Comparison of ENCODE assay signal across 9 cellular contexts in genomic region chrX:103685396-103685795, GRCh38. TPM values are rescaled to one million over a fixed set of nuclear protein-coding genes. Genes with fewer than 3 reads are reported as not detected.
DNase-seq lines count a peak whose midpoint lies in the region; ATAC-seq and TF ChIP-seq lines count a peak whose summit lies in the region.
"Had no signal": no experiment of that assay in that cellular context is flagged by ENCODE, and none has a peak within 500 bp of the region (broad histone marks: within the 10 kb centered on the region; RNA-seq: fewer than 3 reads in every experiment).

No MANE protein-coding gene starts in this region.

- H3K9me3 ChIP-seq in Panc1 (ENCODE audit: control insufficient read depth, insufficient read depth, low read depth, low read length) = no peaks in the 10 kb centered on the region
- H3K9me3 ChIP-seq in esophagus squamous epithelium = no peaks in the 10 kb centered on the region
- no peaks in the 10 kb centered on the region for H3K9me3 ChIP-seq in skeletal muscle tissue (ENCODE audit: control insufficient read depth in 3 of 3, low read length in 3 of 3)

- TF ChIP-seq POLR2A in esophagus squamous epithelium (IDR thresholded peaks at IDR 0.05) = no peak

- H3K36me3 Mint-ChIP-seq in endothelial cell (ENCODE audit: low read depth, unreplicated experiment) = peaks cover 7% of the 10 kb centered on the region

- H3K27me3 Mint-ChIP-seq in endothelial cell (ENCODE audit: unreplicated experiment) = no peaks in the 10 kb centered on the region

- H3K4me3 ChIP-seq in Panc1 (ENCODE audit: low read depth in 2 of 2, low read length in 2 of 2) (peak overlapping the region; percentile 92 to 99), esophagus squamous epithelium (peak overlapping the region; percentile 44 to 63 (median 59)), skeletal muscle tissue (ENCODE audit: low read length in 3 of 3) (peak overlapping the region; percentile 70 to 88 (median 82))

- DNase-seq in NCI-H82 (lab: John Stamatoyannopoulos, UW) (peak; percentile 29), NCI-H82 treated with DMSO at 0.1 percent for 48 hours (lab: John Stamatoyannopoulos, UW; ENCODE audit: unreplicated experiment) (no peak), Panc1 (ENCODE audit: low read depth, low spot score) (no peak), esophagus squamous epithelium (lab: John Stamatoyannopoulos, UW) (no peak), endothelial cell (ENCODE audit: low spot score) (no peak), H4 (ENCODE audit: low spot score) (no peak), AML-193 (lab: John Stamatoyannopoulos, UW) (no peak)

- in situ Hi-C loops in Panc1 (cut with HindIII; ENCODE audit: low pct_unique_long_range_greater_than_20kb, low sequenced_read_pairs) = no loop called here

- WGBS in esophagus squamous epithelium, 2 donors = 2 to 32% methylated on average over 5 of the region's 5 CpGs

- CTCF ChIA-PET in Panc1 (lab: Charles Lee) = no interaction called here

- POLR2A ChIA-PET in Panc1 (lab: Charles Lee) = interaction anchor here (0.6 to 0.8 kb wide), 2 partner anchors 18 to 100 kb away, joined by 6 to 7 read pairs; no protein-coding TSS in a partner anchor

- H3K27ac Mint-ChIP-seq in endothelial cell (ENCODE audit: unreplicated experiment) = no peak overlapping the region

- H3K4me1 ChIP-seq in Panc1 (ENCODE audit: control insufficient read depth, insufficient read depth, low read length) (peaks cover 39% of the 10 kb centered on the region), esophagus squamous epithelium (peaks cover 0 to 32% (median 0%) of the 10 kb centered on the region in 3 donors), skeletal muscle tissue (ENCODE audit: control insufficient read depth in 3 of 3, insufficient read depth in 3 of 3, low read length in 3 of 3) (peaks cover 0 to 6% (median 5%) of the 10 kb centered on the region in 3 donors)

- no peak for TF ChIP-seq CTCF in Panc1 (IDR thresholded peaks at IDR 0.05)
- no peak for TF ChIP-seq CTCF in esophagus squamous epithelium (IDR thresholded peaks at IDR 0.05)
- TF ChIP-seq CTCF in endothelial cell (IDR thresholded peaks at IDR 0.05; ENCODE audit: unreplicated experiment) = no peak

- H3K27me3 ChIP-seq in Panc1 (ENCODE audit: control insufficient read depth, insufficient read depth, low read length) (no peaks in the 10 kb centered on the region), esophagus squamous epithelium (no peaks in the 10 kb centered on the region), skeletal muscle tissue (ENCODE audit: control insufficient read depth in 3 of 3, insufficient read depth in 3 of 3, low read length in 3 of 3) (no peaks in the 10 kb centered on the region)

- peak overlapping the region; percentile 81 to 88 (median 84) for H3K9ac ChIP-seq in skeletal muscle tissue (ENCODE audit: low read depth in 1 of 3, low read length in 3 of 3)

- peak overlapping the region; percentile 99 for H3K27ac ChIP-seq in Panc1 (ENCODE audit: low read length)
- H3K27ac ChIP-seq in esophagus squamous epithelium = peak overlapping the region; percentile 88 to 95 (median 94)
- H3K27ac ChIP-seq in skeletal muscle tissue (ENCODE audit: low read depth, low read length) = peak overlapping the region; percentile 96

- no peaks in the 10 kb centered on the region for H3K9me3 Mint-ChIP-seq in endothelial cell (ENCODE audit: unreplicated experiment)

- no peak overlapping the region for H3K4me3 Mint-ChIP-seq in endothelial cell (ENCODE audit: unreplicated experiment)

- BruUV-seq in Panc1 (replicated peaks; lab: Mats Ljungman, UMichigan) = no TSS peak

- no peak for ATAC-seq in Panc1

- H3K4me1 Mint-ChIP-seq in endothelial cell (ENCODE audit: unreplicated experiment) = no peaks in the 10 kb centered on the region

- intact Hi-C loops in Panc1 (cut with micrococcal nuclease; ENCODE audit: unreplicated experiment) = loop anchor here (5.0 kb wide), 2 partner anchors 87 to 153 kb away; no protein-coding TSS in a partner anchor
- intact Hi-C loops in esophagus squamous epithelium (cut with DNase I) = no loop called here

- H3K36me3 ChIP-seq in Panc1 (ENCODE audit: control insufficient read depth, insufficient read depth, low read length) (peaks cover 47% of the 10 kb centered on the region), esophagus squamous epithelium (peaks cover 0 to 47% (median 0%) of the 10 kb centered on the region in 3 donors), skeletal muscle tissue (ENCODE audit: control insufficient read depth in 3 of 3, insufficient read depth in 3 of 3, low read length in 3 of 3) (peaks cover 0 to 19% (median 6%) of the 10 kb centered on the region in 3 donors)

RNA-seq across cellular contexts. Expression of gene MORF4L2, which starts 1.1 kb away (rescaled TPM):
- total RNA-seq in Panc1 (2021; ENCODE audit: unreplicated experiment) = 500 TPM
- polyA plus RNA-seq in Panc1 (2012; ENCODE audit: insufficient read length) = 210 TPM
- total RNA-seq in esophagus squamous epithelium = 100 to 1,000 TPM; 189 to 240 (median 235) TPM
- 219 TPM for total RNA-seq in skeletal muscle tissue
- 362 TPM for total RNA-seq in endothelial cell (ENCODE audit: unreplicated experiment)
- 950 and 1,107 TPM in 2 replicates for total RNA-seq in H4 (2014; rRNA removed; shearing (Covaris generic))

RNA-seq across cellular contexts. Expression of gene TMEM31, which starts 25.3 kb away (rescaled TPM):
- total RNA-seq in Panc1 (2021; ENCODE audit: unreplicated experiment) (not detected), esophagus squamous epithelium (not detected), skeletal muscle tissue (not detected), endothelial cell (ENCODE audit: unreplicated experiment) (not detected)
- not detected for polyA plus RNA-seq in Panc1 (2012; ENCODE audit: insufficient read length)
- total RNA-seq in H4 (2014; rRNA removed; shearing (Covaris generic)) = not detected in 2 replicates
- total RNA-seq: T-helper 1 cell treated with Interleukin-12 subunit alpha and Interleukin-12 subunit beta and Interleukin-4 antibody, amounts not matched to agents 30 ng/mL and 1 ng/mL, for 36 hours had no signal

RNA-seq across cellular contexts. Expression of gene TCEAL1, which starts 56.6 kb away (rescaled TPM):
- 31.7 TPM for total RNA-seq in Panc1 (2021; ENCODE audit: unreplicated experiment)
- polyA plus RNA-seq in Panc1 (2012; ENCODE audit: insufficient read length) = 24.0 TPM
- 10 to 100 TPM; 10.9 to 89.6 (median 25.7) TPM for total RNA-seq in esophagus squamous epithelium
- 27.7 TPM for total RNA-seq in skeletal muscle tissue
- 12.5 TPM for total RNA-seq in endothelial cell (ENCODE audit: unreplicated experiment)
- 16.4 and 27.4 TPM in 2 replicates for total RNA-seq in H4 (2014; rRNA removed; shearing (Covaris generic))
